Comparison of ENCODE assay signal across 16 cellular contexts in genomic region chr2:45741451-45741850, GRCh38.
DNase-seq lines count a peak whose midpoint lies in the region; ATAC-seq and TF ChIP-seq lines count a peak whose summit lies in the region.
"Had no signal": no experiment of that assay in that cellular context is flagged by ENCODE, and none has a peak within 500 bp of the region (broad histone marks: within the 10 kb centered on the region; RNA-seq: fewer than 3 reads in every experiment).

No MANE protein-coding gene starts in this region.

- DNase-seq in G401 (ENCODE audit: low spot score) (peak; percentile 86), NCI-H1694 treated with DMSO at 0.1 percent for 48 hours (lab: John Stamatoyannopoulos, UW) (peak; percentile 87), fibroblast of villous mesenchyme (ENCODE audit: low read depth) (peak; percentile 46), sciatic nerve (ENCODE audit: low spot score) (no peak), NCI-H2029 (lab: John Stamatoyannopoulos, UW) (no peak), pons (ENCODE audit: low spot score) (no peak), occipital lobe (lab: John Stamatoyannopoulos, UW) (no peak)
- DNase-seq: activated B cell treated with CpG ODN at 0.5 μM for 24 hours; activated CD8-positive, alpha-beta T cell treated with anti-CD3 and anti-CD28 coated beads for 36 hours; NCI-H146; NCI-H226 had no signal

- in situ Hi-C loops in G401 (cut with HindIII; ENCODE audit: low sequenced_read_pairs): no loop called here

- no peak for TF ChIP-seq CTCF in fibroblast of villous mesenchyme (IDR thresholded peaks at IDR 0.05; ENCODE audit: insufficient read depth, low read depth, low read length)

- ATAC-seq in sciatic nerve (peak; percentile 43), GM21825 (IDR thresholded peaks at IDR 0.05; ENCODE audit: unreplicated experiment) (no peak)
- ATAC-seq: activated CD8-positive, alpha-beta T cell treated with anti-CD3 and anti-CD28 coated beads for 36 hours; left colon; Panc1 had no signal

- intact Hi-C loops in sciatic nerve (cut with DNase I): no loop called here

- H3K4me3 ChIP-seq in fibroblast of villous mesenchyme (ENCODE audit: low read depth, low read length): no peak overlapping the region
- H3K4me3 ChIP-seq: adrenal gland, breast epithelium had no signal

Comparison
In these comparisons a context has a peak if more than half of its experiments do, and no peak if none do; other contexts are left out.
1. DNase-seq: peak in G401 (single experiment), NCI-H1694 treated with DMSO at 0.1 percent for 48 hours (single experiment) and fibroblast of villous mesenchyme (single experiment); none in sciatic nerve (single experiment), NCI-H2029 (single experiment), pons (single experiment) and occipital lobe (single experiment).